Comparison of ENCODE assay signal across 15 cellular contexts in genomic region chr6:115717062-115717461, GRCh38.
DNase-seq lines count a peak whose midpoint lies in the region; ATAC-seq and TF ChIP-seq lines count a peak whose summit lies in the region.
"Had no signal": no experiment of that assay in that cellular context is flagged by ENCODE, and none has a peak within 500 bp of the region (broad histone marks: within the 10 kb centered on the region; RNA-seq: fewer than 3 reads in every experiment).

No MANE protein-coding gene starts in this region.

- H3K9me3 ChIP-seq in upper lobe of right lung (no peaks in the 10 kb centered on the region), tibial nerve (no peaks in the 10 kb centered on the region)
- H3K9me3 ChIP-seq: HAP-1, thoracic aorta had no signal

- no peak overlapping the region for H3K4me3 ChIP-seq in upper lobe of right lung
- no peak overlapping the region for H3K4me3 ChIP-seq in tibial nerve
- H3K4me3 ChIP-seq: HAP-1, thoracic aorta had no signal

- no peaks in the 10 kb centered on the region for H3K4me1 ChIP-seq in upper lobe of right lung
- H3K4me1 ChIP-seq in tibial nerve = no peaks in the 10 kb centered on the region
- H3K4me1 ChIP-seq: HAP-1 had no signal

- H3K36me3 ChIP-seq in upper lobe of right lung (no peaks in the 10 kb centered on the region), tibial nerve (no peaks in the 10 kb centered on the region)
- H3K36me3 ChIP-seq: HAP-1, thoracic aorta had no signal

- no peak for TF ChIP-seq POLR2A in tibial nerve (IDR thresholded peaks at IDR 0.05)

- intact Hi-C loops in left ventricle myocardium superior (cut with micrococcal nuclease) (no loop called here), upper lobe of right lung (cut with DNase I) (no loop called here)

- TF ChIP-seq CTCF in upper lobe of right lung (IDR thresholded peaks at IDR 0.05) (no peak), tibial nerve (IDR thresholded peaks at IDR 0.05) (no peak)

- H3K27me3 ChIP-seq in upper lobe of right lung (no peaks in the 10 kb centered on the region), tibial nerve (no peaks in the 10 kb centered on the region)

- no peak for TF ChIP-seq EP300 in tibial nerve (IDR thresholded peaks at IDR 0.05)

- ATAC-seq in GM18520 (IDR thresholded peaks at IDR 0.05; ENCODE audit: unreplicated experiment) = peak; percentile 96
- ATAC-seq in GM21381 (IDR thresholded peaks at IDR 0.05; ENCODE audit: unreplicated experiment) = peak; percentile 90
- peak; percentile 89 for ATAC-seq in HG02970 (IDR thresholded peaks at IDR 0.05; ENCODE audit: low FRiP score, unreplicated experiment)
- peak; percentile 99 for ATAC-seq in HG03565 (IDR thresholded peaks at IDR 0.05; ENCODE audit: unreplicated experiment)
- ATAC-seq in left ventricle myocardium superior = no peak
- no peak for ATAC-seq in upper lobe of right lung
- ATAC-seq: activated CD4-positive, alpha-beta T cell treated with anti-CD3 and anti-CD28 coated beads for 36 hours had no signal

- DNase-seq in central memory CD4-positive, alpha-beta T cell = no peak
- no peak for DNase-seq in left ventricle myocardium superior
- DNase-seq in upper lobe of right lung = no peak
- no peak for DNase-seq in tibial nerve (ENCODE audit: low spot score in 2 of 2)
- DNase-seq: activated CD4-positive, alpha-beta T cell treated with anti-CD3 and anti-CD28 coated beads for 36 hours; activated effector memory CD4-positive, alpha-beta T cell treated with Interleukin-2 at 50 U/mL for 16 hours; caudate nucleus; erythroblast; NCI-H510A treated with DMSO at 0.1 percent for 48 hours had no signal

- H3K27ac ChIP-seq in upper lobe of right lung (no peak overlapping the region), tibial nerve (no peak overlapping the region)
- H3K27ac ChIP-seq: thoracic aorta had no signal

Comparison
In these comparisons a context has a peak if more than half of its experiments do, and no peak if none do; other contexts are left out.
1. ATAC-seq: peak in GM18520 (single experiment), GM21381 (single experiment), HG02970 (single experiment) and HG03565 (single experiment); none in left ventricle myocardium superior (single experiment) and upper lobe of right lung (single experiment).